In the genomic region with DNA sequence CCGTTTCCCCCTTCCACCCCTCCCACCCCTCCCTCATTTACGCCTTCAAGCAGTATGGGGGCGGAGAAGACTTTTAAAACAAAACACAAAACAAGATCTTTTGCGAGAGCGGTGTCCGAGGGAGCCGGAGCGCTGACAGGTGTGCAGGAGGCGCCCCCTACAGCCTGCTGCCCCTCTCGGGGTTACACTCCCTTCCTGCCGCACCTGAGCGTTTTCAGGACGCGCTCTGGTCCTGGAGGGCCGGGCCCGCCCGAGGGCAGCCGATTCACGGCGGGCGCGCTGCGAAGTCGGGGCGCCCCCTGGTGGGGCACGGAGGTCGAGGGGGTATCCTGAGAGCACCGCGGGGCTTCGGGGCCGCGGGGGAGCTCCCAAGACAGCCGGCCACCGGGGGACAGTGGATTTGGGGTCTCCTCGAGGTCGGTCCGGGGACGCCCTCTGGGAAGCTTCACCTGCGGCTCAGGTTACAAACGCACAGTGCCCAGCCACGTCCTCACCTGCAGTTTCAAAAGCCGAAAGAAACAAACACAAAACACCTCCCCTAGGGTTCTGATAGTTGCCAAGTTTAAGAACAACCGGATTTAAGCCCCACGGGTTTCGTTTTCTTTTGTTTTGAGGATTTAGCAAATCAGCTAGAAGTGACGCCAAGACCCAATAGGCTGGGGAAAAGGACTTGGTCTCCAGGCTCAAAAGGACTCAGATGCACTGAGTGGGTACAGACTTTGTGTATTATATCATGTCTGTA, we compare ENCODE assay signal across 8 cellular contexts. TPM values are rescaled to one million over a fixed set of nuclear protein-coding genes. Genes with fewer than 3 reads are reported as not detected.
DNase-seq lines count a peak whose midpoint lies in the region; ATAC-seq and TF ChIP-seq lines count a peak whose summit lies in the region.

No MANE protein-coding gene starts in this region.

- no peaks in the 10 kb centered on the region for H3K36me3 ChIP-seq in right atrium auricular region

- peak; percentile 53 for TF ChIP-seq CTCF in HL-60 (IDR thresholded peaks at IDR 0.05; ENCODE audit: insufficient read depth, low read length)
- peak; percentile 86 for TF ChIP-seq CTCF in RWPE1 (conservative IDR thresholded peaks at IDR 0.05; ENCODE audit: low read depth)
- TF ChIP-seq CTCF in right atrium auricular region (IDR thresholded peaks at IDR 0.05), result peak; percentile 65 to 84

- H3K4me1 ChIP-seq in right atrium auricular region, result peaks cover 0 to 25% of the 10 kb centered on the region in 2 donors

- CTCF ChIA-PET in RWPE1 (lab: Yijun Ruan, JAX), result interaction anchor here (0.7 to 1.7 kb wide), 16 partner anchors 9 to 442 kb away, joined by 3 to 9 read pairs (median 4); a partner anchor contains a TSS

- peak; percentile 87 for ATAC-seq in GM21360 (IDR thresholded peaks at IDR 0.05; ENCODE audit: unreplicated experiment)

- DNase-seq in COR-L47 (lab: John Stamatoyannopoulos, UW) (peak; percentile 82), HL-60 (ENCODE audit: low read depth in 1 of 2, low spot score in 1 of 2) (peak in 1 of 2 experiments; percentile 58), RWPE1 (ENCODE audit: low spot score) (peak; percentile 49), right atrium auricular region (ENCODE audit: low spot score) (no peak), cerebellar nuclear complex (lab: John Stamatoyannopoulos, UW) (no peak)
- DNase-seq in activated gamma-delta T cell treated with anti-CD3 and anti-CD28 coated beads, Interleukin-2, amount 50 U/mL, for 16 hours (ENCODE audit: low read depth), result peak; percentile 56

- H3K4me3 ChIP-seq in HL-60 (replicated peaks; ENCODE audit: insufficient read depth, low read length), result peak overlapping the region; percentile 48
- H3K4me3 ChIP-seq in right atrium auricular region, result peak overlapping the region; percentile 5 to 39
- peak overlapping the region; percentile 14 to 39 (median 26) for H3K4me3 ChIP-seq in skin epidermis

- H3K27me3 ChIP-seq in HL-60 (ENCODE audit: insufficient read depth, poor library complexity, severe bottlenecking) (peaks cover 36% of the 10 kb centered on the region), right atrium auricular region (peaks cover 42 to 53% of the 10 kb centered on the region in 2 donors)

- no peaks in the 10 kb centered on the region for H3K9me3 ChIP-seq in right atrium auricular region

- H3K27ac ChIP-seq in HL-60 (replicated peaks), result no peak overlapping the region
- no peak overlapping the region for H3K27ac ChIP-seq in RWPE1
- no peak overlapping the region for H3K27ac ChIP-seq in right atrium auricular region
- H3K27ac ChIP-seq in skin epidermis, result no peak overlapping the region

- POLR2A ChIA-PET in RWPE1 (lab: Yijun Ruan, JAX; ENCODE audit: low non-redundant PET), result no interaction called here

RNA-seq across cellular contexts. Expression of a gene that starts 8.0 kb away (rescaled TPM):
- not detected for total RNA-seq in right atrium auricular region

Comparison
In these comparisons a context has a peak if more than half of its experiments do, and no peak if none do; other contexts are left out.
1. DNase-seq: peak in COR-L47 (single experiment), RWPE1 (single experiment) and activated gamma-delta T cell treated with anti-CD3 and anti-CD28 coated beads, Interleukin-2, amount 50 U/mL, for 16 hours (single experiment); none in right atrium auricular region (single experiment) and cerebellar nuclear complex (0 of 2).
2. Peak in every context shown above with its lines, with median percentiles within 50 percentile points of each other: H3K4me3 ChIP-seq and CTCF ChIP-seq.